17 cellular contexts compared by ENCODE assay signal in the genomic region with DNA sequence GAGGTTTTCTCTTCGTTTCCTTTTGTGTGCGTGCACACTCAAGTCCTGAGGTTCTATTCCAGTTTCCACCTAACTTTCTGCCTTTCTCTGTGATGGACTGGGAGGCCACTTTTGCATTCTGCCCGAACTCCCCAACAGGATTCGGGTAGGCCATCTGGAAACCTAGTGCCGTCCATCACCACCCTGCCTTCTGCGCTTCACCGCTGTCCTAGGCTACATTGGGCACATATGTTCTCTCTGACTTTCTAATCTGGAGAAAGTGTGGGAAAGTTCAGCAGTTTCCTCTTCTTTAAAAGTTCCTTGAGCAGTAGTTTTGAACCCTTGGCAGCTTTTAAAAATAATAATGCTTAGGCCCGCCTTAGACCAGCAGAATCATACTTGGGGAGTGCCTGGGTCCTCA. TPM values are rescaled to one million over a fixed set of nuclear protein-coding genes. Genes with fewer than 3 reads are reported as not detected.
"Had no signal": no experiment of that assay in that cellular context is flagged by ENCODE, and none has a peak within 500 bp of the region (broad histone marks: within the 10 kb centered on the region; RNA-seq: fewer than 3 reads in every experiment).

No MANE protein-coding gene starts in this region.

- ATAC-seq: left cardiac atrium, lower lobe of right lung, sciatic nerve, upper lobe of right lung had no signal

- H3K4me1 ChIP-seq: prostate gland had no signal

- H3K4me3 ChIP-seq: cardiac muscle cell, esophagus squamous epithelium, lower lobe of right lung, prostate gland, spleen, suprapubic skin, upper lobe of right lung had no signal

- H3K36me3 ChIP-seq: prostate gland had no signal

- H3K9me3 ChIP-seq: esophagus squamous epithelium, lower lobe of right lung, prostate gland, spleen, suprapubic skin, upper lobe of right lung had no signal

- H3K27me3 Mint-ChIP-seq: naive B cell had no signal

- DNase-seq: activated CD4-positive, alpha-beta T cell treated with anti-CD3 and anti-CD28 coated beads for 1 hour; esophagus squamous epithelium; foreskin fibroblast; immature natural killer cell; left cardiac atrium; lower lobe of right lung; naive B cell; spleen; stimulated activated CD4-positive, alpha-beta T cell treated with anti-CD3 and anti-CD28 coated beads, Interleukin-2, amount 100 ng/mL, for 24 hours; stimulated activated naive CD4-positive, alpha-beta T cell; T1000; upper lobe of right lung had no signal

- H3K27ac ChIP-seq: cardiac muscle cell, esophagus squamous epithelium, prostate gland, suprapubic skin, upper lobe of right lung had no signal

- H3K9me3 Mint-ChIP-seq: immature natural killer cell, naive B cell had no signal

- H3K27me3 ChIP-seq: cardiac muscle cell, esophagus squamous epithelium, spleen, suprapubic skin, upper lobe of right lung had no signal

RNA-seq across cellular contexts. Expression of a gene that starts 46.8 kb away (rescaled TPM):
- total RNA-seq: cardiac muscle cell, esophagus squamous epithelium, left cardiac atrium, omental fat pad, spleen had no signal
